5 cellular contexts compared by ENCODE assay signal in the genomic region with DNA sequence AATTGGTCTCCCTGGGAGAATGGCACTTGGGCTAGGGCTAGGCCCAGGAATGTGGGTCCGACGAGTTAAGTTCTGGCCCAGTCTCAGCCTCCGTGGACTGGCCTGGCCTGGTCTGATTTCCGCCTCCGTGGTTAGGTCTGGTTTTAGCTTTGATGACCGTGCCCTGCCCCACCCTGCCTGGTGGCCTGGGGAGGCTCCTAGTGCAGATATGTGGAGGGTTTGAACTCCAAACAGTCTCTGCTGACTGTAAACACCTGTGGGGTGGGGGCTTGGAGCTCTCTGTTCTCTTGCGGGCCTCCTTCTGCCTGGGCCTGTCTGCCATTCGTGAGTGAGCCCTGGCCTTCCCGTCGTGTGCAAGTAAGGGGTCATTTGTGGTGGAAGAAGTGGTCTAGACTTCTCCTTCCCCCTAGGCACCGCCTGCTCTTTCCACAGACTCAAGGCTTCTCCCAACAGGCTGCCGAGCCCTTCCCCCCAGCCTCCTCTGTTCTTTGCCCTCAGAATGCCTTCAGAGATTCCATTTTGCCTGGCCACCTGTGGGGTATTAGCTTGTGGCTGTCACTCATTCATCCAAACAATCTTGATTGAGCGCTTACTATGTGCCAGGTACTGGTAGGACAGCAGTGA. TPM values are rescaled to one million over a fixed set of nuclear protein-coding genes. Genes with fewer than 3 reads are reported as not detected.
DNase-seq lines count a peak whose midpoint lies in the region; ATAC-seq and TF ChIP-seq lines count a peak whose summit lies in the region.

No MANE protein-coding gene starts in this region.

- peaks cover 50% of the 10 kb centered on the region for H3K4me1 ChIP-seq in OCI-LY3 (ENCODE audit: low read length)
- H3K4me1 ChIP-seq in esophagus (ENCODE audit: control insufficient read depth in 2 of 2, insufficient read depth in 2 of 2, low read length in 1 of 2), result peaks cover 12 to 51% of the 10 kb centered on the region in 2 donors

- H3K9me3 ChIP-seq in OCI-LY3 (ENCODE audit: insufficient read depth, low read length), result no peaks in the 10 kb centered on the region
- no peaks in the 10 kb centered on the region for H3K9me3 ChIP-seq in esophagus (ENCODE audit: control insufficient read depth in 2 of 2, insufficient read depth in 1 of 2, low read depth in 1 of 2, low read length in 1 of 2)

- peaks cover 63% of the 10 kb centered on the region for H3K79me2 ChIP-seq in OCI-LY3 (ENCODE audit: low read length)

- H3K27me3 ChIP-seq in OCI-LY3 (ENCODE audit: low read depth, low read length) (no peaks in the 10 kb centered on the region), esophagus (ENCODE audit: control insufficient read depth in 1 of 2, insufficient read depth in 2 of 2, low read length in 2 of 2) (no peaks in the 10 kb centered on the region)

- H3K9ac ChIP-seq in OCI-LY3 (ENCODE audit: low read length), result peak overlapping the region; percentile 97

- ATAC-seq in stimulated activated memory B cell treated with anti-CD40 and anti-IgM and Interleukin-4, amounts not matched to agents 10 μg/mL and 1 μg/mL and 100 μg/mL, for 72 hours, result no peak

- WGBS in esophagus, 2 donors, result 17 to 22% methylated on average over 13 of the region's 13 CpGs

- peaks cover 86% of the 10 kb centered on the region for H3K4me1 Mint-ChIP-seq in stimulated activated memory B cell treated with anti-CD40 and anti-IgM and Interleukin-4, amounts not matched to agents 10 μg/mL and 1 μg/mL and 100 μg/mL, for 72 hours

- H3K27ac ChIP-seq in OCI-LY3 (ENCODE audit: low read length), result peak overlapping the region; percentile 53
- H3K27ac ChIP-seq in esophagus (ENCODE audit: low read depth in 2 of 2, low read length in 1 of 2), result peak overlapping the region; percentile 98 to 99

- peaks cover 28% of the 10 kb centered on the region for H3K36me3 Mint-ChIP-seq in stimulated activated memory B cell treated with anti-CD40 and anti-IgM and Interleukin-4, amounts not matched to agents 10 μg/mL and 1 μg/mL and 100 μg/mL, for 72 hours

- H3K27me3 Mint-ChIP-seq in stimulated activated memory B cell treated with anti-CD40 and anti-IgM and Interleukin-4, amounts not matched to agents 10 μg/mL and 1 μg/mL and 100 μg/mL, for 72 hours, result no peaks in the 10 kb centered on the region

- peak overlapping the region; percentile 100 for H3K4me3 ChIP-seq in OCI-LY3 (ENCODE audit: low read length)
- H3K4me3 ChIP-seq in esophagus (ENCODE audit: low read depth in 1 of 2, low read length in 2 of 2), result peak overlapping the region; percentile 90 to 92

- H3K4me2 ChIP-seq in OCI-LY3 (ENCODE audit: low read length), result peak overlapping the region; percentile 100

- H3K36me3 ChIP-seq in OCI-LY3 (replicated peaks; ENCODE audit: low read depth, low read length) (peaks cover 5% of the 10 kb centered on the region), esophagus (ENCODE audit: control insufficient read depth in 2 of 2, insufficient read depth in 2 of 2, low read length in 1 of 2) (peaks cover 0 to 11% of the 10 kb centered on the region in 2 donors)

- DNase-seq in NCI-H774 (lab: John Stamatoyannopoulos, UW), result no peak
- DNase-seq in NCI-H226, result no peak

- no peaks in the 10 kb centered on the region for H3K9me3 Mint-ChIP-seq in stimulated activated memory B cell treated with anti-CD40 and anti-IgM and Interleukin-4, amounts not matched to agents 10 μg/mL and 1 μg/mL and 100 μg/mL, for 72 hours

- peak overlapping the region; percentile 93 for H3K4me3 Mint-ChIP-seq in stimulated activated memory B cell treated with anti-CD40 and anti-IgM and Interleukin-4, amounts not matched to agents 10 μg/mL and 1 μg/mL and 100 μg/mL, for 72 hours

- H4K20me1 ChIP-seq in OCI-LY3 (ENCODE audit: insufficient read depth, low read length), result peaks cover 56% of the 10 kb centered on the region

- H3K27ac Mint-ChIP-seq in stimulated activated memory B cell treated with anti-CD40 and anti-IgM and Interleukin-4, amounts not matched to agents 10 μg/mL and 1 μg/mL and 100 μg/mL, for 72 hours, result peak overlapping the region; percentile 87

- no peak overlapping the region for H2AFZ ChIP-seq in OCI-LY3 (ENCODE audit: low read depth, low read length)

- TF ChIP-seq CTCF in OCI-LY3 (IDR thresholded peaks at IDR 0.05; ENCODE audit: low read depth, low read length), result no peak

RNA-seq across cellular contexts. Expression of gene ATP6V0C, which starts 1.5 kb away (rescaled TPM):
- polyA plus RNA-seq in esophagus, result 100 to 1,000 TPM; 196 to 214 TPM

RNA-seq across cellular contexts. Expression of gene AMDHD2, which starts 4.9 kb away (rescaled TPM):
- 10 to 100 TPM; 18.8 to 24.1 TPM for polyA plus RNA-seq in esophagus

RNA-seq across cellular contexts. Expression of gene CEMP1, which starts 15.9 kb away (rescaled TPM):
- polyA plus RNA-seq in esophagus, result under 1 TPM; 0.18 to 0.55 TPM

RNA-seq across cellular contexts. Expression of gene PDPK1, which starts 22.5 kb away (rescaled TPM):
- polyA plus RNA-seq in esophagus, result 10 to 100 TPM; 11.8 to 12.8 TPM

RNA-seq across cellular contexts. Expression of gene TBC1D24, which starts 40.4 kb away (rescaled TPM):
- 1 to 10 TPM; 1.3 to 2.8 TPM for polyA plus RNA-seq in esophagus
